ENCODE assay signal across 9 cellular contexts in the genomic region with DNA sequence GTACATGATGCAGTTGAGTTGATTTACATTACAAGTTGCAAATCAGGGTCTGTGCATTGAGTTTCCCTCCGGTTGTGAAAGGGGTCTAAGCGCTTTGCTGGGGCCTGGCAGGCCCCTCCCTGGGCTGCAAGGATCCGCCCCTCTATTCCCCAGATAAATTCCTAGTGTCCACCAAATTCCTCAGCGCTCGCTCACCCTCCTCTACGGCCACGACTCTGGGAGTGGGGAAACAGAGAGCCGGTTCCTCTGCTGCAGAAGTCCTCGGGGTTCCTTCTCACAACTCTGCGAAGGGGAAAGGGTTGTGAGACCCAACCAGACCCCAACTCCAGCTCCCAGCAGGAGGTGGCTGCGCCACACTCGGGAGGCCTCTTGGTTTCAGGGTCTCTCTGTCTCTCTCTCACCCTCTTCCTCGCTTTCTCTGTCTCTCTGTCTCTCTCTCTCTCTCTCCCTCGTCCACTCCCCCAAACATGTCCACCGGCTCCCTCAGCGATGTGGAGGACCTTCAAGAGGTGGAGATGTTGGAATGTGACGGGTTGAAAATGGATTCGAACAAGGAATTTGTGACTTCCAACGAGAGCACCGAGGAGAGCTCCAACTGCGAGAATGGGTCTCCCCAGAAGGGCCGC. TPM values are rescaled to one million over a fixed set of nuclear protein-coding genes. Genes with fewer than 3 reads are reported as not detected.
DNase-seq lines count a peak whose midpoint lies in the region; ATAC-seq and TF ChIP-seq lines count a peak whose summit lies in the region.
"Had no signal": no experiment of that assay in that cellular context is flagged by ENCODE, and none has a peak within 500 bp of the region (broad histone marks: within the 10 kb centered on the region; RNA-seq: fewer than 3 reads in every experiment).

TSS of gene TCF21 (plus strand) at position 183 of the 626 bp plus-strand sequence. CDS start at position 468, 285 bp downstream.

- DNase-seq in AG08396 (ENCODE audit: low spot score) = peak; percentile 84
- no peak for DNase-seq in T-helper 17 cell
- peak; percentile 68 for DNase-seq in Right ventricle myocardium superior
- peak; percentile 77 for DNase-seq in neural progenitor cell (ENCODE audit: low spot score)
- no peak for DNase-seq in NCI-H446 (lab: John Stamatoyannopoulos, UW)
- no peak for DNase-seq in stimulated activated CD8-positive, alpha-beta memory T cell treated with anti-CD3 and anti-CD28 coated beads, Interleukin-4, amount 100 ng/mL, for 48 hours
- DNase-seq: activated CD4-positive, CD25-positive, alpha-beta regulatory T cell treated with anti-CD3 and anti-CD28 coated beads, Interleukin-2, amount 50 U/mL, for 72 hours had no signal

- H3K79me2 ChIP-seq in neural progenitor cell (ENCODE audit: low read depth) = no peaks in the 10 kb centered on the region

- H3K4me3 ChIP-seq in neural progenitor cell = peak within 1 kb of the TSS; percentile 50

- no peaks in the 10 kb centered on the region for H3K36me3 ChIP-seq in neural progenitor cell

- H2AFZ ChIP-seq in neural progenitor cell (replicated peaks) = peak within 1 kb of the TSS; percentile 85

- no peak for ATAC-seq in T-helper 17 cell
- ATAC-seq in Right ventricle myocardium superior (ENCODE audit: poor library complexity) = peak; percentile 80
- no peak for ATAC-seq in GM21423 (IDR thresholded peaks at IDR 0.05; ENCODE audit: unreplicated experiment)
- no peak for ATAC-seq in HG03565 (IDR thresholded peaks at IDR 0.05; ENCODE audit: unreplicated experiment)

- peaks cover 16% of the 10 kb centered on the region for H3F3A ChIP-seq in neural progenitor cell (ENCODE audit: low read depth)

- no peak within 1 kb of the TSS for H3K9ac ChIP-seq in neural progenitor cell

- H3K4me1 ChIP-seq in neural progenitor cell = peaks cover 26% of the 10 kb centered on the region

- H3K9me3 Mint-ChIP-seq in neural progenitor cell = no peaks in the 10 kb centered on the region

- H3K27me3 ChIP-seq in neural progenitor cell = peaks cover 100% of the 10 kb centered on the region

- peaks cover 5% of the 10 kb centered on the region for H3K36me3 Mint-ChIP-seq in T-helper 17 cell (ENCODE audit: low read depth)
- no peaks in the 10 kb centered on the region for H3K36me3 Mint-ChIP-seq in neural progenitor cell

- intact Hi-C loops in Right ventricle myocardium superior (cut with DNase I) = loop anchor here (5.0 kb wide), 1 partner anchor 187 kb away; no protein-coding TSS in a partner anchor

- H3K27ac ChIP-seq in neural progenitor cell = no peak within 1 kb of the TSS

- peaks cover 40% of the 10 kb centered on the region for H4K20me1 ChIP-seq in neural progenitor cell (ENCODE audit: low read depth)

- peak within 1 kb of the TSS; percentile 36 for H3K4me3 Mint-ChIP-seq in T-helper 17 cell
- peak within 1 kb of the TSS; percentile 77 for H3K4me3 Mint-ChIP-seq in neural progenitor cell

- no peak for TF ChIP-seq CTCF in neural progenitor cell (IDR thresholded peaks at IDR 0.05)

- H3K27me3 Mint-ChIP-seq in T-helper 17 cell (peaks cover 89% of the 10 kb centered on the region), neural progenitor cell (ENCODE audit: insufficient read depth, low read depth) (peaks cover 65% of the 10 kb centered on the region)

- peaks cover 22% of the 10 kb centered on the region for H3K4me1 Mint-ChIP-seq in T-helper 17 cell
- H3K4me1 Mint-ChIP-seq in neural progenitor cell = peaks cover 21% of the 10 kb centered on the region

- peak within 1 kb of the TSS; percentile 94 for H3K4me2 ChIP-seq in neural progenitor cell

- no peak within 1 kb of the TSS for H3K27ac Mint-ChIP-seq in T-helper 17 cell
- no peak within 1 kb of the TSS for H3K27ac Mint-ChIP-seq in neural progenitor cell

- H3K9me3 ChIP-seq in T-helper 17 cell (ENCODE audit: control insufficient read depth, low read length, poor library complexity, severe bottlenecking) (peaks cover 3% of the 10 kb centered on the region), neural progenitor cell (ENCODE audit: low read depth) (no peaks in the 10 kb centered on the region)

RNA-seq across cellular contexts. Expression of gene TCF21, which starts in this region (rescaled TPM):
- total RNA-seq in T-helper 17 cell (not detected), Right ventricle myocardium superior (4.1 TPM), neural progenitor cell (ENCODE audit: low replicate concordance) (0.04 and 0.22 TPM in 2 replicates)

Comparison
In these comparisons a context has a peak if more than half of its experiments do, and no peak if none do; other contexts are left out.
1. Peak in DNase-seq, H3K4me3 ChIP-seq and H3K4me2 ChIP-seq in neural progenitor cell; RNA of the gene not detected or under 1 TPM.
2. DNase-seq: peak in AG08396 (single experiment) and Right ventricle myocardium superior (single experiment); none in T-helper 17 cell (0 of 3), NCI-H446 (0 of 2) and stimulated activated CD8-positive, alpha-beta memory T cell treated with anti-CD3 and anti-CD28 coated beads, Interleukin-4, amount 100 ng/mL, for 48 hours (single experiment).